10 cellular contexts compared by ENCODE assay signal in genomic region chr3:113140876-113141275, GRCh38.
DNase-seq lines count a peak whose midpoint lies in the region; ATAC-seq, FAIRE-seq and TF ChIP-seq lines count a peak whose summit lies in the region.
"Had no signal": no experiment of that assay in that cellular context is flagged by ENCODE, and none has a peak within 500 bp of the region (broad histone marks: within the 10 kb centered on the region; RNA-seq: fewer than 3 reads in every experiment).

No MANE protein-coding gene starts in this region.

- TF ChIP-seq POLR2A in H54 (IDR thresholded peaks at IDR 0.05; ENCODE audit: low read depth, low read length), result no peak

- peak; percentile 17 for DNase-seq in EL
- DNase-seq in H54 (ENCODE audit: insufficient read length, low spot score), result no peak
- DNase-seq in RPMI7951 (ENCODE audit: low read depth), result peak; percentile 69
- DNase-seq in iris pigment epithelial cell (ENCODE audit: low read depth), result peak; percentile 45
- DNase-seq in foreskin fibroblast, result no peak
- DNase-seq in hypothalamus (lab: John Stamatoyannopoulos, UW), result no peak
- DNase-seq in posterior cingulate gyrus, result no peak
- DNase-seq: CD4-positive, CD25-positive, alpha-beta regulatory T cell; NCI-H526 treated with DMSO at 0.1 percent for 48 hours had no signal

- intact Hi-C loops in posterior cingulate gyrus (cut with DNase I), result no loop called here

- H3K4me3 ChIP-seq in foreskin fibroblast (ENCODE audit: low read depth in 1 of 2, low read length in 2 of 2), result no peak overlapping the region

- FAIRE-seq in H54 (lab: Jason Lieb, UNC), result peak; percentile 87

- no peak for TF ChIP-seq CTCF in foreskin fibroblast (IDR thresholded peaks at IDR 0.05; ENCODE audit: low read depth, low read length)

- no peak for ATAC-seq in HG03521 (IDR thresholded peaks at IDR 0.05; ENCODE audit: unreplicated experiment)

Comparison
In these comparisons a context has a peak if more than half of its experiments do, and no peak if none do; other contexts are left out.
1. DNase-seq: peak in EL (single experiment), RPMI7951 (single experiment) and iris pigment epithelial cell (single experiment); none in H54 (single experiment), foreskin fibroblast (0 of 2), hypothalamus (0 of 51) and posterior cingulate gyrus (0 of 10).